16 cellular contexts compared by ENCODE assay signal in genomic region chr11:57477507-57478189, GRCh38. TPM values are rescaled to one million over a fixed set of nuclear protein-coding genes. Genes with fewer than 3 reads are reported as not detected.
A peak's percentile ranks its signal among the peaks of the same experiment; 100 is the strongest.
DNase-seq lines count a peak whose midpoint lies in the region; ATAC-seq, FAIRE-seq and TF ChIP-seq lines count a peak whose summit lies in the region.
"Had no signal": no experiment of that assay in that cellular context is flagged by ENCODE, and none has a peak within 500 bp of the region (broad histone marks: within the 10 kb centered on the region; RNA-seq: fewer than 3 reads in every experiment).

No MANE protein-coding gene starts in this region.

- H3K9ac ChIP-seq in H1 (replicated peaks in 1 of 4; ENCODE audit: extremely low read depth in 1 of 4, low read depth in 3 of 4, low read length in 3 of 4) = no peak overlapping the region

- no peak overlapping the region for H3K18ac ChIP-seq in H1 (ENCODE audit: extremely low read depth, low read length)

- H3K4me2 ChIP-seq in H1 (ENCODE audit: insufficient read depth in 1 of 2, low read depth in 2 of 2, low read length in 2 of 2) (no peak overlapping the region; a peak in 1 of 4 replicates), PC-9 (no peak overlapping the region)

- WGBS in H1 (ENCODE audit: extremely low coverage in 1 of 2, insufficient coverage in 1 of 2, insufficient read length in 1 of 2, insufficient replicate concordance in 2 of 2, low coverage in 1 of 2, low lambda C conversion rate in 2 of 2, missing lambda C conversion rate in 1 of 2), 2 experiments = 83% methylated on average over 11 of the region's 11 CpGs; no CpG with 5 or more reads in 1 of the 2 experiments

- no peaks in the 10 kb centered on the region for H3K36me3 Mint-ChIP-seq in CD8-positive, alpha-beta memory T cell
- H3K36me3 Mint-ChIP-seq in natural killer cell treated with Interleukin-12 subunit alpha and Interleukin-12 subunit beta and Interleukin-15 and Interleukin-18, amount 100 ng/mL, for 72 hours = no peaks in the 10 kb centered on the region
- H3K36me3 Mint-ChIP-seq: CD14-positive monocyte had no signal

- peaks cover 19% of the 10 kb centered on the region; the same call in 1 of the 2 replicates for H3K23me2 ChIP-seq in H1 (ENCODE audit: low read depth, low read length)

- H3K9me3 ChIP-seq in CD8-positive, alpha-beta memory T cell (ENCODE audit: low read length) = no peaks in the 10 kb centered on the region
- no peaks in the 10 kb centered on the region for H3K9me3 ChIP-seq in H1 (ENCODE audit: insufficient read depth in 2 of 2, low read depth in 1 of 2, low read length in 1 of 2)
- H3K9me3 ChIP-seq in PC-9 (ENCODE audit: insufficient read depth, low read depth) = no peaks in the 10 kb centered on the region
- H3K9me3 ChIP-seq: breast epithelium, Peyer's patch, thoracic aorta had no signal

- peak; percentile 3 to 22; a peak in 1 of 4 replicates for TF ChIP-seq RAD21 in H1 (IDR thresholded peaks at IDR 0.05 in 1 of 2, conservative IDR thresholded peaks at IDR 0.05 in 1 of 2; ENCODE audit: low read depth in 2 of 2, low read length in 2 of 2)

- no peaks in the 10 kb centered on the region for H3K9me3 Mint-ChIP-seq in CD8-positive, alpha-beta memory T cell
- no peaks in the 10 kb centered on the region for H3K9me3 Mint-ChIP-seq in natural killer cell treated with Interleukin-12 subunit alpha and Interleukin-12 subunit beta and Interleukin-15 and Interleukin-18, amount 100 ng/mL, for 72 hours

- no peaks in the 10 kb centered on the region for H3K36me3 ChIP-seq in CD8-positive, alpha-beta memory T cell (ENCODE audit: insufficient read depth, low read length)
- H3K36me3 ChIP-seq in H1 (ENCODE audit: control insufficient read depth in 2 of 4, insufficient read depth in 4 of 4, low read length in 3 of 4) (no peaks in the 10 kb centered on the region), PC-9 (ENCODE audit: low read depth) (no peaks in the 10 kb centered on the region)
- H3K36me3 ChIP-seq: breast epithelium, Peyer's patch, thoracic aorta had no signal

- no peaks in the 10 kb centered on the region for H3K9me2 ChIP-seq in PC-9 (ENCODE audit: insufficient read depth)

- no peak overlapping the region for H2BK15ac ChIP-seq in H1 (ENCODE audit: low read length)

- H2BK5ac ChIP-seq in H1 (ENCODE audit: low read depth, low read length) = no peak overlapping the region

- H4K91ac ChIP-seq in H1 (replicated peaks; ENCODE audit: insufficient read length, low read length) = no peak overlapping the region

- no peaks in the 10 kb centered on the region for H3K79me2 ChIP-seq in H1 (ENCODE audit: control insufficient read depth in 1 of 2, insufficient read depth in 2 of 2, low read length in 2 of 2)
- no peaks in the 10 kb centered on the region for H3K79me2 ChIP-seq in PC-9 (ENCODE audit: low read depth)

- H4K20me1 ChIP-seq in H1 (replicated peaks in 1 of 2; ENCODE audit: control insufficient read depth in 1 of 2, insufficient read depth in 2 of 2, low read length in 2 of 2) (peaks cover 1 to 7% of the 10 kb centered on the region in 2 experiments), PC-9 (ENCODE audit: insufficient read depth) (no peaks in the 10 kb centered on the region)

- no peak for TF ChIP-seq POLR2A in H1 (IDR thresholded peaks at IDR 0.05; ENCODE audit: control extremely low read depth in 1 of 2, low read depth in 2 of 2, low read length in 2 of 2)

- H3K27me3 ChIP-seq in CD8-positive, alpha-beta memory T cell (ENCODE audit: insufficient read depth, low read length, poor library complexity, severe bottlenecking) = peaks cover 5% of the 10 kb centered on the region
- H3K27me3 ChIP-seq in H1 (replicated peaks in 1 of 4; ENCODE audit: control insufficient read depth in 3 of 4, extremely low read depth in 1 of 4, insufficient read depth in 3 of 4, low read length in 3 of 4) (peaks cover 0 to 46% (median 33%) of the 10 kb centered on the region in 4 experiments; a peak in 6 of 7 replicates), PC-9 (ENCODE audit: insufficient read depth, low read depth) (peaks cover 16% of the 10 kb centered on the region; the same call in 1 of the 2 replicates)
- H3K27me3 ChIP-seq: Peyer's patch had no signal

- intact Hi-C loops in PC-9 (cut with micrococcal nuclease; ENCODE audit: unreplicated experiment) = no loop called here

- DNase-seq in CD8-positive, alpha-beta memory T cell = no peak
- DNase-seq in NCI-H2029 treated with DMSO at 0.1 percent for 48 hours (lab: John Stamatoyannopoulos, UW) (peak; percentile 67), H1 (ENCODE audit: low read depth in 1 of 2, low spot score in 2 of 2) (no peak), PC-9 (no peak), activated T-cell treated with anti-CD3 and anti-CD28 coated beads for 4 hours (no peak)
- DNase-seq in natural killer cell treated with Interleukin-12 subunit alpha and Interleukin-12 subunit beta and Interleukin-15 and Interleukin-18, amount 100 ng/mL, for 72 hours (ENCODE audit: low spot score) = no peak
- no peak for DNase-seq in effector CD4-positive, alpha-beta T cell
- DNase-seq: activated CD4-positive, CD25-positive, alpha-beta regulatory T cell; effector memory CD4-positive, alpha-beta T cell had no signal

- H3K4me1 Mint-ChIP-seq in CD8-positive, alpha-beta memory T cell = peaks cover 28 to 55% (median 30%) of the 10 kb centered on the region in 3 donors
- peaks cover 18 to 26% of the 10 kb centered on the region in 2 donors for H3K4me1 Mint-ChIP-seq in natural killer cell treated with Interleukin-12 subunit alpha and Interleukin-12 subunit beta and Interleukin-15 and Interleukin-18, amount 100 ng/mL, for 72 hours (ENCODE audit: low read depth in 2 of 2)

- no peak overlapping the region for H3K4ac ChIP-seq in H1 (replicated peaks; ENCODE audit: insufficient read length, low read depth, low read length)

- no peak overlapping the region for H3K56ac ChIP-seq in H1 (replicated peaks; ENCODE audit: insufficient read length, low read depth, low read length)

- TF ChIP-seq CTCF in H1 (IDR thresholded peaks at IDR 0.05; ENCODE audit: control extremely low read depth in 1 of 3, insufficient read depth in 1 of 3, low read depth in 1 of 3, low read length in 3 of 3) = peak in 1 of 3 experiments; percentile 13; a peak in 1 of 4 replicates
- TF ChIP-seq CTCF in PC-9 (conservative IDR thresholded peaks at IDR 0.05) = no peak

- BruUV-seq in PC-9 (replicated peaks; lab: Mats Ljungman, UMichigan) = no TSS peak

- H2AFZ ChIP-seq in H1 (ENCODE audit: low read length) (no peak overlapping the region), PC-9 (no peak overlapping the region)

- no peak overlapping the region for H3K23ac ChIP-seq in H1 (ENCODE audit: insufficient read length)

- no peak overlapping the region for H4K5ac ChIP-seq in H1 (ENCODE audit: insufficient read length, low read depth, low read length)

- peaks cover 15% of the 10 kb centered on the region; the same call in 1 of the 2 replicates for H3F3A ChIP-seq in PC-9 (ENCODE audit: insufficient read depth, low read depth)

- POLR2A ChIA-PET in CD8-positive, alpha-beta memory T cell (lab: Charles Lee) = interaction anchor here (1.1 to 1.4 kb wide), 2 partner anchors 18 to 20 kb away, joined by 3 read pairs; partner anchors contain the start of gene RTN4RL2
- POLR2A ChIA-PET in H1 (lab: Charles Lee; ENCODE audit: partially characterized antibody) = interaction anchor here (0.7 to 11.2 kb wide), 7 partner anchors 16 to 163 kb away, joined by 3 to 141 read pairs (median 6); partner anchors contain the start of gene RTN4RL2
- POLR2A ChIA-PET in PC-9 (lab: Charles Lee; ENCODE audit: unreplicated experiment) = no interaction called here

- CTCF ChIA-PET in CD8-positive, alpha-beta memory T cell (lab: Charles Lee) = interaction anchor here (0.8 to 9.4 kb wide), 8 partner anchors 7 to 92 kb away, joined by 3 to 151 read pairs (median 8); partner anchors contain the start of genes RTN4RL2 and UBE2L6
- CTCF ChIA-PET in H1 (lab: Charles Lee; ENCODE audit: partially characterized antibody) (interaction anchor here (0.9 to 33.7 kb wide), 20 partner anchors 9 to 185 kb away, joined by 3 to 1146 read pairs (median 4); partner anchors contain the start of genes RTN4RL2, SLC43A1, SMTNL1 and TIMM10), PC-9 (lab: Charles Lee) (interaction anchor here (0.5 to 1.7 kb wide), 6 partner anchors 16 to 129 kb away, joined by 3 to 7 read pairs (median 4); no protein-coding TSS in a partner anchor)

- peak overlapping the region; percentile 21 to 82 (median 69) for H3K4me3 Mint-ChIP-seq in CD8-positive, alpha-beta memory T cell
- peak overlapping the region; percentile 65 for H3K4me3 Mint-ChIP-seq in natural killer cell treated with Interleukin-12 subunit alpha and Interleukin-12 subunit beta and Interleukin-15 and Interleukin-18, amount 100 ng/mL, for 72 hours

- peak overlapping the region in 1 of 8 donors; percentile 68 for H3K27ac Mint-ChIP-seq in CD8-positive, alpha-beta memory T cell
- peak overlapping the region in 1 of 2 donors; percentile 26 for H3K27ac Mint-ChIP-seq in natural killer cell treated with Interleukin-12 subunit alpha and Interleukin-12 subunit beta and Interleukin-15 and Interleukin-18, amount 100 ng/mL, for 72 hours

- no peak for TF ChIP-seq EP300 in H1 (IDR thresholded peaks at IDR 0.05; ENCODE audit: borderline replicate concordance in 1 of 2, low read depth in 2 of 2, low read length in 2 of 2)

- ATAC-seq in natural killer cell treated with Interleukin-12 subunit alpha and Interleukin-12 subunit beta and Interleukin-15 and Interleukin-18, amount 100 ng/mL, for 72 hours = no peak
- no peak for ATAC-seq in GM21825 (IDR thresholded peaks at IDR 0.05; ENCODE audit: unreplicated experiment)

- H2BK12ac ChIP-seq in H1 (ENCODE audit: low read depth, low read length) = 0 out of 2 replicates have a peak overlapping the region, but pooled peaks have one; percentile 4

- H3K4me1 ChIP-seq in CD8-positive, alpha-beta memory T cell (ENCODE audit: insufficient read depth, low read length) = peaks cover 27% of the 10 kb centered on the region
- peaks cover 6 to 34% (median 17%) of the 10 kb centered on the region in 4 experiments for H3K4me1 ChIP-seq in H1 (replicated peaks in 1 of 4; ENCODE audit: control insufficient read depth in 3 of 4, insufficient read depth in 4 of 4, low read length in 3 of 4)
- peaks cover 12% of the 10 kb centered on the region for H3K4me1 ChIP-seq in PC-9 (replicated peaks; ENCODE audit: insufficient read depth)

- H3K79me1 ChIP-seq in H1 (ENCODE audit: low read depth, low read length) = no peaks in the 10 kb centered on the region

- H3K27ac ChIP-seq in CD8-positive, alpha-beta memory T cell (ENCODE audit: low read depth, low read length) = no peak overlapping the region
- H3K27ac ChIP-seq in H1 (ENCODE audit: low read depth, low read length) = no peak overlapping the region
- H3K27ac ChIP-seq in PC-9 = no peak overlapping the region
- H3K27ac ChIP-seq: thoracic aorta had no signal

- H2BK20ac ChIP-seq in H1 (ENCODE audit: low read length) = 0 out of 2 replicates have a peak overlapping the region, but pooled peaks have one; percentile 8

- no peak overlapping the region for H2BK120ac ChIP-seq in H1 (replicated peaks; ENCODE audit: low read depth, low read length)

- H3K27me3 Mint-ChIP-seq in CD8-positive, alpha-beta memory T cell = peaks cover 3 to 7% of the 10 kb centered on the region in 2 donors
- H3K27me3 Mint-ChIP-seq in natural killer cell treated with Interleukin-12 subunit alpha and Interleukin-12 subunit beta and Interleukin-15 and Interleukin-18, amount 100 ng/mL, for 72 hours = peaks cover 12 to 19% of the 10 kb centered on the region in 2 donors

- H3K14ac ChIP-seq in H1 (ENCODE audit: insufficient read length) = no peak overlapping the region

- no peak overlapping the region for H3K4me3 ChIP-seq in CD8-positive, alpha-beta memory T cell (ENCODE audit: low read length)
- H3K4me3 ChIP-seq in H1 (ENCODE audit: extremely low read depth in 1 of 4, insufficient read depth in 2 of 4, low read depth in 3 of 4, low read length in 4 of 4) (no peak overlapping the region), PC-9 (no peak overlapping the region)

- H4K8ac ChIP-seq in H1 (ENCODE audit: extremely low read depth, insufficient read depth, low read length) = no peak overlapping the region

- H2AK5ac ChIP-seq in H1 (ENCODE audit: low read depth, low read length) = no peak overlapping the region; the same call in 1 of the 2 replicates

- no peak for FAIRE-seq in H1 (lab: Jason Lieb, UNC)

RNA-seq across cellular contexts. Expression of gene RTN4RL2, which starts 17.3 kb away (rescaled TPM):
- under 1 TPM; 0.24 to 0.27 TPM for total RNA-seq in CD8-positive, alpha-beta memory T cell
- polyA plus RNA-seq in CD8-positive, alpha-beta memory T cell = 0.28 TPM
- 23.7 and 24.4 TPM in 2 replicates for total RNA-seq in H1 (2021; fragmentation: NEBNext Ultra II Directional; extraction: Animal tissue kit (Norgen Biotek cat#: 25700))
- polyA plus RNA-seq in H1 (2011; rRNA removed) = 11.4 and 17.3 TPM in 2 replicates
- 4.4 TPM for polyA plus RNA-seq in H1 (2011; cell fraction: cytosol; rRNA removed)
- 11.2 TPM for polyA plus RNA-seq in H1 (2011; cell fraction: nucleus; rRNA removed)
- polyA plus RNA-seq in H1 (2012, experiment 1 of 2) = 13.1 to 33.1 TPM (median 28.5 TPM) in 4 replicates
- polyA plus RNA-seq in H1 (2012, experiment 2 of 2) = 15.1 TPM
- 25.6 TPM for polyA plus RNA-seq in H1 (2013, experiment 1 of 2)
- 28.8 TPM for polyA plus RNA-seq in H1 (2013, experiment 2 of 2)
- polyA minus RNA-seq in H1 (2011; rRNA and poly(A)+ RNA removed) = 3.2 and 3.9 TPM in 2 replicates
- 16.0 TPM for polyA minus RNA-seq in H1 (2011; cell fraction: cytosol; rRNA and poly(A)+ RNA removed)
- polyA minus RNA-seq in H1 (2011; cell fraction: nucleus; rRNA and poly(A)+ RNA removed) = 12.4 TPM
- total RNA-seq in natural killer cell treated with Interleukin-12 subunit alpha and Interleukin-12 subunit beta and Interleukin-15 and Interleukin-18, amount 100 ng/mL, for 72 hours = not detected
- total RNA-seq in PC-9 (2021) = 3.4 and 4.6 TPM in 2 replicates

RNA-seq across cellular contexts. Expression of gene SLC43A1, which starts 37.9 kb away (rescaled TPM):
- 10 to 100 TPM; 24.2 to 25.3 TPM for total RNA-seq in CD8-positive, alpha-beta memory T cell
- 23.5 TPM for polyA plus RNA-seq in CD8-positive, alpha-beta memory T cell
- total RNA-seq in H1 (2021; fragmentation: NEBNext Ultra II Directional; extraction: Animal tissue kit (Norgen Biotek cat#: 25700)) = 30.1 and 34.5 TPM in 2 replicates
- polyA plus RNA-seq in H1 (2011; rRNA removed) = 58.0 and 79.5 TPM in 2 replicates
- polyA plus RNA-seq in H1 (2011; cell fraction: cytosol; rRNA removed) = 51.3 TPM
- 92.4 TPM for polyA plus RNA-seq in H1 (2011; cell fraction: nucleus; rRNA removed)
- 27.7 to 39.6 TPM (median 34.4 TPM) in 4 replicates for polyA plus RNA-seq in H1 (2012, experiment 1 of 2)
- polyA plus RNA-seq in H1 (2012, experiment 2 of 2) = 34.6 TPM
- 25.5 TPM for polyA plus RNA-seq in H1 (2013, experiment 1 of 2)
- 27.2 TPM for polyA plus RNA-seq in H1 (2013, experiment 2 of 2)
- polyA minus RNA-seq in H1 (2011; rRNA and poly(A)+ RNA removed) = 54.4 and 66.2 TPM in 2 replicates
- polyA minus RNA-seq in H1 (2011; cell fraction: cytosol; rRNA and poly(A)+ RNA removed) = 27.5 TPM
- polyA minus RNA-seq in H1 (2011; cell fraction: nucleus; rRNA and poly(A)+ RNA removed) = 36.7 TPM
- total RNA-seq in natural killer cell treated with Interleukin-12 subunit alpha and Interleukin-12 subunit beta and Interleukin-15 and Interleukin-18, amount 100 ng/mL, for 72 hours = 10 to 100 TPM in 1 of 2 donors, 1 to 10 TPM in 1; 4.2 to 16.5 TPM
- 3.2 and 4.0 TPM in 2 replicates for total RNA-seq in PC-9 (2021)

RNA-seq across cellular contexts. Expression of gene SLC43A3, which starts 50.7 kb away (rescaled TPM):
- total RNA-seq in CD8-positive, alpha-beta memory T cell = 100 to 1,000 TPM; 434 to 447 TPM
- 32.6 TPM for polyA plus RNA-seq in CD8-positive, alpha-beta memory T cell
- 31.8 and 32.5 TPM in 2 replicates for total RNA-seq in H1 (2021; fragmentation: NEBNext Ultra II Directional; extraction: Animal tissue kit (Norgen Biotek cat#: 25700))
- 61.1 and 67.8 TPM in 2 replicates for polyA plus RNA-seq in H1 (2011; rRNA removed)
- polyA plus RNA-seq in H1 (2011; cell fraction: cytosol; rRNA removed) = 38.7 TPM
- 34.0 TPM for polyA plus RNA-seq in H1 (2011; cell fraction: nucleus; rRNA removed)
- 26.9 to 34.2 TPM (median 30.5 TPM) in 4 replicates for polyA plus RNA-seq in H1 (2012, experiment 1 of 2)
- polyA plus RNA-seq in H1 (2012, experiment 2 of 2) = 26.5 TPM
- 40.8 TPM for polyA plus RNA-seq in H1 (2013, experiment 1 of 2)
- polyA plus RNA-seq in H1 (2013, experiment 2 of 2) = 41.0 TPM
- 56.9 and 59.9 TPM in 2 replicates for polyA minus RNA-seq in H1 (2011; rRNA and poly(A)+ RNA removed)
- 17.5 TPM for polyA minus RNA-seq in H1 (2011; cell fraction: cytosol; rRNA and poly(A)+ RNA removed)
- 26.8 TPM for polyA minus RNA-seq in H1 (2011; cell fraction: nucleus; rRNA and poly(A)+ RNA removed)
- total RNA-seq in natural killer cell treated with Interleukin-12 subunit alpha and Interleukin-12 subunit beta and Interleukin-15 and Interleukin-18, amount 100 ng/mL, for 72 hours = 100 to 1,000 TPM in 1 of 2 donors, 10 to 100 TPM in 1; 86.9 to 308 TPM
- total RNA-seq in PC-9 (2021) = 35.7 and 41.3 TPM in 2 replicates
- total RNA-seq: NCI-H460 had no signal

RNA-seq across cellular contexts. Expression of gene TIMM10, which starts 52.9 kb away (rescaled TPM):
- 100 to 1,000 TPM; 151 to 154 TPM for total RNA-seq in CD8-positive, alpha-beta memory T cell
- 72.2 TPM for polyA plus RNA-seq in CD8-positive, alpha-beta memory T cell
- 109 and 117 TPM in 2 replicates for total RNA-seq in H1 (2021; fragmentation: NEBNext Ultra II Directional; extraction: Animal tissue kit (Norgen Biotek cat#: 25700))
- polyA plus RNA-seq in H1 (2011; rRNA removed) = 208 and 227 TPM in 2 replicates
- 230 TPM for polyA plus RNA-seq in H1 (2011; cell fraction: cytosol; rRNA removed)
- 119 TPM for polyA plus RNA-seq in H1 (2011; cell fraction: nucleus; rRNA removed)
- 158 to 185 TPM (median 175 TPM) in 4 replicates for polyA plus RNA-seq in H1 (2012, experiment 1 of 2)
- 187 TPM for polyA plus RNA-seq in H1 (2012, experiment 2 of 2)
- 152 TPM for polyA plus RNA-seq in H1 (2013, experiment 1 of 2)
- polyA plus RNA-seq in H1 (2013, experiment 2 of 2) = 158 TPM
- 71.3 and 73.7 TPM in 2 replicates for polyA minus RNA-seq in H1 (2011; rRNA and poly(A)+ RNA removed)
- 25.8 TPM for polyA minus RNA-seq in H1 (2011; cell fraction: cytosol; rRNA and poly(A)+ RNA removed)
- 40.7 TPM for polyA minus RNA-seq in H1 (2011; cell fraction: nucleus; rRNA and poly(A)+ RNA removed)
- total RNA-seq in natural killer cell treated with Interleukin-12 subunit alpha and Interleukin-12 subunit beta and Interleukin-15 and Interleukin-18, amount 100 ng/mL, for 72 hours = 100 to 1,000 TPM in 1 of 2 donors, 10 to 100 TPM in 1; 77.6 to 131 TPM
- total RNA-seq in PC-9 (2021) = 90.2 and 94.7 TPM in 2 replicates

RNA-seq across cellular contexts. Expression of gene SMTNL1, which starts 59.7 kb away (rescaled TPM):
- not detected for total RNA-seq in CD8-positive, alpha-beta memory T cell
- 0.16 TPM for polyA plus RNA-seq in CD8-positive, alpha-beta memory T cell
- total RNA-seq in H1 (2021; fragmentation: NEBNext Ultra II Directional; extraction: Animal tissue kit (Norgen Biotek cat#: 25700)) = not detected in 2 replicates
- polyA plus RNA-seq in H1 (2011; rRNA removed) = 0.13 and 0.18 TPM in 2 replicates
- 0.22 TPM for polyA plus RNA-seq in H1 (2011; cell fraction: cytosol; rRNA removed)
- polyA plus RNA-seq in H1 (2011; cell fraction: nucleus; rRNA removed) = 0.23 TPM
- 0.31 to 0.55 TPM (median 0.44 TPM) in 4 replicates for polyA plus RNA-seq in H1 (2012, experiment 1 of 2)
- polyA plus RNA-seq in H1 (2012, experiment 2 of 2) = 0.26 TPM
- polyA plus RNA-seq in H1 (2013, experiment 1 of 2) = 0.24 TPM
- 0.11 TPM for polyA plus RNA-seq in H1 (2013, experiment 2 of 2)
- not detected in 2 replicates for polyA minus RNA-seq in H1 (2011; rRNA and poly(A)+ RNA removed)
- polyA minus RNA-seq in H1 (2011; cell fraction: cytosol; rRNA and poly(A)+ RNA removed) = not detected
- polyA minus RNA-seq in H1 (2011; cell fraction: nucleus; rRNA and poly(A)+ RNA removed) = not detected
- not detected for total RNA-seq in natural killer cell treated with Interleukin-12 subunit alpha and Interleukin-12 subunit beta and Interleukin-15 and Interleukin-18, amount 100 ng/mL, for 72 hours
- not detected in 2 replicates for total RNA-seq in PC-9 (2021)
- total RNA-seq: breast epithelium, NCI-H460, Peyer's patch, pulmonary artery endothelial cell, thoracic aorta had no signal
- polyA plus RNA-seq: CD14-positive monocyte had no signal
